ENCODE assay signal across 8 cellular contexts in genomic region chr13:46796129-46796514, GRCh38. TPM values are rescaled to one million over a fixed set of nuclear protein-coding genes. Genes with fewer than 3 reads are reported as not detected.
DNase-seq lines count a peak whose midpoint lies in the region; ATAC-seq, FAIRE-seq and TF ChIP-seq lines count a peak whose summit lies in the region.

No MANE protein-coding gene starts in this region.

- H3K27ac ChIP-seq in ascending aorta (peak overlapping the region; percentile 92), HepG2 (ENCODE audit: extremely low read length, insufficient read depth, low read length) (peak overlapping the region; percentile 94), thoracic aorta (peak overlapping the region; percentile 92 to 93)

- H3K79me2 ChIP-seq in HepG2 (ENCODE audit: insufficient read depth, low read length) = peaks cover 23% of the 10 kb centered on the region

- H3K4me3 ChIP-seq in ascending aorta (peak overlapping the region; percentile 77 to 86), HepG2 (replicated peaks in 1 of 3; ENCODE audit: insufficient read depth in 1 of 3, low read depth in 2 of 3, low read length in 3 of 3) (peak overlapping the region; percentile 60 to 95 (median 85)), thoracic aorta (peak overlapping the region; percentile 90)

- CTCF ChIA-PET in activated CD8-positive, alpha-beta memory T cell treated with anti-CD3 and anti-CD28 coated beads, Interleukin-2, amount 10 ng/mL, durations not matched to agents 7 days and 5 days (lab: Charles Lee) = interaction anchor here (1.0 to 1.1 kb wide), 2 partner anchors 11 to 244 kb away, joined by 4 read pairs; no protein-coding TSS in a partner anchor
- CTCF ChIA-PET in HepG2 (lab: Yijun Ruan, JAX; ENCODE audit: low intra/inter-chr PET ratio, low total read pairs) = no interaction called here

- intact Hi-C loops in ascending aorta (cut with DNase I) = loop anchor here (2.0 to 10.0 kb wide), 5 partner anchors 19 to 307 kb away; partner anchors contain the start of gene LRCH1
- intact Hi-C loops in HepG2 (cut with micrococcal nuclease; ENCODE audit: unreplicated experiment) = loop anchor here (5.0 kb wide), 1 partner anchor 244 kb away; the partner anchor contains the start of gene LRCH1

- POLR2A ChIA-PET in HepG2 (lab: Yijun Ruan, JAX) = interaction anchor here (0.7 to 1.4 kb wide), 3 partner anchors 11 to 653 kb away, joined by 3 to 4 read pairs (median 3); no protein-coding TSS in a partner anchor

- H3K4me1 ChIP-seq in ascending aorta (peaks cover 10 to 32% of the 10 kb centered on the region in 2 donors), HepG2 (ENCODE audit: insufficient read depth, low read length) (peaks cover 63% of the 10 kb centered on the region), thoracic aorta (ENCODE audit: control insufficient read depth in 1 of 2, low read depth in 2 of 2) (peaks cover 27 to 45% of the 10 kb centered on the region in 2 donors)

- TSS peak; percentile 65 for BruUV-seq in HepG2 (replicated peaks; lab: Mats Ljungman, UMichigan)

- TF ChIP-seq CTCF in ascending aorta (IDR thresholded peaks at IDR 0.05) (no peak), HepG2 (CRISPR knock-in tag; IDR thresholded peaks at IDR 0.05) (no peak), thoracic aorta (IDR thresholded peaks at IDR 0.05) (no peak), GM13977 (IDR thresholded peaks at IDR 0.05; ENCODE audit: extremely low read depth, insufficient read depth, missing control alignments) (no peak)

- no peaks in the 10 kb centered on the region for H4K20me1 ChIP-seq in HepG2 (ENCODE audit: insufficient read depth, low read length)

- no peaks in the 10 kb centered on the region for H3K27me3 Mint-ChIP-seq in activated CD8-positive, alpha-beta memory T cell treated with anti-CD3 and anti-CD28 coated beads, Interleukin-2, amount 10 ng/mL, durations not matched to agents 7 days and 5 days

- H3K4me1 Mint-ChIP-seq in activated CD8-positive, alpha-beta memory T cell treated with anti-CD3 and anti-CD28 coated beads, Interleukin-2, amount 10 ng/mL, durations not matched to agents 7 days and 5 days = peaks cover 32% of the 10 kb centered on the region

- DNase-seq in activated CD8-positive, alpha-beta memory T cell treated with anti-CD3 and anti-CD28 coated beads, Interleukin-2, amount 10 ng/mL, durations not matched to agents 7 days and 5 days = no peak
- no peak for DNase-seq in activated CD8-positive, alpha-beta memory T cell treated with anti-CD3 and anti-CD28 coated beads, Interleukin-2, amount 50 U/mL, for 48 hours
- no peak for DNase-seq in ascending aorta (ENCODE audit: low spot score in 2 of 2)
- DNase-seq in HepG2 (ENCODE audit: low spot score) = no peak
- DNase-seq in thoracic aorta (ENCODE audit: low spot score) = no peak
- no peak for DNase-seq in SK-N-DZ (ENCODE audit: low spot score)
- no peak for DNase-seq in GM13977 (ENCODE audit: low spot score)

- ATAC-seq in activated CD8-positive, alpha-beta memory T cell treated with anti-CD3 and anti-CD28 coated beads, Interleukin-2, amount 10 ng/mL, durations not matched to agents 7 days and 5 days = no peak
- ATAC-seq in HepG2 (no peak), thoracic aorta (ENCODE audit: insufficient number of reproducible peaks, low FRiP score, low read depth) (no peak), HG03159 (IDR thresholded peaks at IDR 0.05; ENCODE audit: unreplicated experiment) (no peak)

- peak overlapping the region; percentile 80 for H3K4me2 ChIP-seq in HepG2 (ENCODE audit: low read depth, low read length)

- H3K27me3 ChIP-seq in ascending aorta = no peaks in the 10 kb centered on the region
- H3K27me3 ChIP-seq in HepG2 (ENCODE audit: control insufficient read depth in 1 of 2, insufficient read depth in 2 of 2, low read length in 2 of 2) = no peaks in the 10 kb centered on the region; a peak in 1 of 5 replicates
- H3K27me3 ChIP-seq in thoracic aorta (replicated peaks; ENCODE audit: insufficient read depth) = no peaks in the 10 kb centered on the region

- H3K36me3 Mint-ChIP-seq in activated CD8-positive, alpha-beta memory T cell treated with anti-CD3 and anti-CD28 coated beads, Interleukin-2, amount 10 ng/mL, durations not matched to agents 7 days and 5 days = peaks cover 12% of the 10 kb centered on the region

- no peak overlapping the region for H2AFZ ChIP-seq in HepG2 (ENCODE audit: low read length)

- peaks cover 0 to 2% of the 10 kb centered on the region in 2 donors for H3K36me3 ChIP-seq in ascending aorta
- peaks cover 0 to under 1% of the 10 kb centered on the region in 2 experiments; a peak in 2 of 5 replicates for H3K36me3 ChIP-seq in HepG2 (replicated peaks in 1 of 2; ENCODE audit: control insufficient read depth in 1 of 2, insufficient read depth in 2 of 2, low read length in 2 of 2)
- H3K36me3 ChIP-seq in thoracic aorta = no peaks in the 10 kb centered on the region

- peak overlapping the region; percentile 92 for H3K9ac ChIP-seq in HepG2 (ENCODE audit: insufficient read depth, low read depth, low read length)

- in situ Hi-C loops in HepG2 (cut with HindIII; ENCODE audit: extremely low pct_ligation_motif_present, low pct_unique_long_range_greater_than_20kb) = no loop called here
- in situ Hi-C loops in GM13977 (cut with MboI; ENCODE audit: low pct_unique_long_range_greater_than_20kb, low sequenced_read_pairs, unreplicated experiment) = no loop called here

- no peak; a peak in 1 of 4 replicates for TF ChIP-seq POLR2A in HepG2 (IDR thresholded peaks at IDR 0.05; ENCODE audit: insufficient read depth in 1 of 2, low read depth in 2 of 2, low read length in 2 of 2)

- peak overlapping the region; percentile 92 for H3K4me3 Mint-ChIP-seq in activated CD8-positive, alpha-beta memory T cell treated with anti-CD3 and anti-CD28 coated beads, Interleukin-2, amount 10 ng/mL, durations not matched to agents 7 days and 5 days

- WGBS in HepG2 (ENCODE audit: low lambda C conversion rate) = 65% methylated on average over 5 of the region's 5 CpGs

- no peak for FAIRE-seq in HepG2 (lab: Jason Lieb, UNC)

- peak overlapping the region; percentile 97 for H3K27ac Mint-ChIP-seq in activated CD8-positive, alpha-beta memory T cell treated with anti-CD3 and anti-CD28 coated beads, Interleukin-2, amount 10 ng/mL, durations not matched to agents 7 days and 5 days

- TF ChIP-seq RAD21 in HepG2 (CRISPR knock-in tag; IDR thresholded peaks at IDR 0.05) = no peak

- TF ChIP-seq EP300 in HepG2 (IDR thresholded peaks at IDR 0.05; ENCODE audit: low read depth in 2 of 2, low read length in 2 of 2) = no peak
- no peak for TF ChIP-seq EP300 in HepG2 (CRISPR knock-in tag; IDR thresholded peaks at IDR 0.05; ENCODE audit: borderline replicate concordance)

- H3K9me3 ChIP-seq in ascending aorta (no peaks in the 10 kb centered on the region), HepG2 (ENCODE audit: low read length) (no peaks in the 10 kb centered on the region), thoracic aorta (no peaks in the 10 kb centered on the region)

- no peaks in the 10 kb centered on the region for H3K9me3 Mint-ChIP-seq in activated CD8-positive, alpha-beta memory T cell treated with anti-CD3 and anti-CD28 coated beads, Interleukin-2, amount 10 ng/mL, durations not matched to agents 7 days and 5 days (ENCODE audit: low read depth)

TF ChIP-seq in HepG2, 621 proteins besides CTCF, POLR2A, EP300 and RAD21 (continues in another document):
- TF ChIP-seq ZNF143 (CRISPR knock-in tag; IDR thresholded peaks at IDR 0.05) (no peak), MBD4 (IDR thresholded peaks at IDR 0.05; ENCODE audit: borderline replicate concordance, low read length) (0 out of 2 replicates have a peak, but pooled peaks have one; percentile 53)

RNA-seq across cellular contexts. Expression of gene ESD, which starts 0.8 kb away (rescaled TPM):
- 10 to 100 TPM; 71.7 to 73.7 TPM for total RNA-seq in activated CD8-positive, alpha-beta memory T cell treated with anti-CD3 and anti-CD28 coated beads, Interleukin-2, amount 10 ng/mL, durations not matched to agents 7 days and 5 days
- total RNA-seq in ascending aorta (58.0 TPM), HepG2 (2016; rRNA removed; fragmentation: Illumina TruSeq; extraction: Trizol) (147 and 234 TPM in 2 replicates), thoracic aorta (100 to 1,000 TPM; 114 to 119 TPM)
- total RNA-seq in HepG2 (2016; cell fraction: cytosol; rRNA removed; fragmentation: Illumina TruSeq; extraction: Trizol; ENCODE audit: low read depth) = 53.1 and 56.4 TPM in 2 replicates
- 146 and 243 TPM in 2 replicates for total RNA-seq in HepG2 (2016; cell fraction: insoluble cytoplasmic fraction; rRNA removed; fragmentation: Illumina TruSeq; extraction: Trizol)
- 92.1 and 96.2 TPM in 2 replicates for total RNA-seq in HepG2 (2016; cell fraction: membrane; rRNA removed; fragmentation: Illumina TruSeq; extraction: Trizol)
- 70.0 and 78.0 TPM in 2 replicates for total RNA-seq in HepG2 (2016; cell fraction: nucleus; rRNA removed; fragmentation: Illumina TruSeq; extraction: Trizol)
- polyA plus RNA-seq in HepG2 (2011; rRNA removed) = 87.5 and 118 TPM in 2 replicates
- polyA plus RNA-seq in HepG2 (2011; cell fraction: cytosol; rRNA removed) = 51.7 and 73.6 TPM in 2 replicates
- polyA plus RNA-seq in HepG2 (2011; cell fraction: nucleus; rRNA removed) = 20.7 and 24.8 TPM in 2 replicates
- 124 and 156 TPM in 2 replicates for polyA plus RNA-seq in HepG2 (2012)
- polyA plus RNA-seq in HepG2 (2016; cell fraction: cytosol; fragmentation: Illumina TruSeq; extraction: Trizol; ENCODE audit: low read depth) = 62.3 and 69.2 TPM in 2 replicates
- 282 and 300 TPM in 2 replicates for polyA plus RNA-seq in HepG2 (2016; cell fraction: insoluble cytoplasmic fraction; fragmentation: Illumina TruSeq; extraction: Trizol; ENCODE audit: low read depth)
- polyA plus RNA-seq in HepG2 (2016; cell fraction: membrane; fragmentation: Illumina TruSeq; extraction: Trizol; ENCODE audit: low read depth) = 93.3 and 95.7 TPM in 2 replicates
- polyA plus RNA-seq in HepG2 (2016; cell fraction: nucleus; fragmentation: Illumina TruSeq; extraction: Trizol; ENCODE audit: insufficient read depth, low read depth) = 102 and 106 TPM in 2 replicates
- polyA minus RNA-seq in HepG2 (2011; rRNA and poly(A)+ RNA removed; ENCODE audit: low replicate concordance) = 20.2 and 23.9 TPM in 2 replicates
- 58.6 and 65.4 TPM in 2 replicates for polyA minus RNA-seq in HepG2 (2011; cell fraction: cytosol; rRNA and poly(A)+ RNA removed)
- polyA minus RNA-seq in HepG2 (2011; cell fraction: nucleus; rRNA and poly(A)+ RNA removed) = 33.9 and 53.6 TPM in 2 replicates
- 232 and 250 TPM in 2 replicates for polyA plus RNA-seq in SK-N-DZ (2014; cell fraction: cytosol; rRNA removed)
- 175 and 177 TPM in 2 replicates for polyA plus RNA-seq in SK-N-DZ (2014; cell fraction: nucleus; rRNA removed)
